ENCODE assay signal across 8 cellular contexts in genomic region chr10:95290801-95291633, GRCh38. TPM values are rescaled to one million over a fixed set of nuclear protein-coding genes. Genes with fewer than 3 reads are reported as not detected.
DNase-seq lines count a peak whose midpoint lies in the region; ATAC-seq, FAIRE-seq and TF ChIP-seq lines count a peak whose summit lies in the region.

PDLIM1 (minus strand) TSS chr10:95291003; CDS start chr10:95290915, 88 bp downstream.

- no peaks in the 10 kb centered on the region for H3K36me3 Mint-ChIP-seq in activated CD4-positive, alpha-beta T cell treated with anti-CD3 and anti-CD28 coated beads, Interleukin-2, amount 10 ng/mL, durations not matched to agents 24 days and 14 days (ENCODE audit: low read depth)

- peaks cover 40% of the 10 kb centered on the region for H3K27me3 Mint-ChIP-seq in activated CD4-positive, alpha-beta T cell treated with anti-CD3 and anti-CD28 coated beads, Interleukin-2, amount 10 ng/mL, durations not matched to agents 24 days and 14 days

- H3K9me3 Mint-ChIP-seq in activated CD4-positive, alpha-beta T cell treated with anti-CD3 and anti-CD28 coated beads, Interleukin-2, amount 10 ng/mL, durations not matched to agents 24 days and 14 days: no peaks in the 10 kb centered on the region

- no peaks in the 10 kb centered on the region for H3K9me3 ChIP-seq in esophagus (ENCODE audit: control insufficient read depth in 2 of 2, insufficient read depth in 1 of 2, low read depth in 1 of 2, low read length in 1 of 2)
- H3K9me3 ChIP-seq in aorta (ENCODE audit: control insufficient read depth, low read length): no peaks in the 10 kb centered on the region

- TF ChIP-seq POLR2A in GM12891 (IDR thresholded peaks at IDR 0.05; ENCODE audit: low read depth, low read length): peak; percentile 28

- 6 to 8% methylated on average over 53 to 82 of the region's 82 CpGs for WGBS in esophagus, 2 donors
- WGBS in aorta, 2 donors: 7 to 9% methylated on average over 52 to 82 of the region's 82 CpGs

- intact Hi-C loops in activated CD4-positive, alpha-beta T cell treated with anti-CD3 and anti-CD28 coated beads, Interleukin-2, amount 10 ng/mL, durations not matched to agents 24 days and 14 days (cut with micrococcal nuclease): loop anchor here (2.0 kb wide), 1 partner anchor 46 kb away; no protein-coding TSS in a partner anchor
- intact Hi-C loops in aorta (cut with DNase I): no loop called here

- peak; percentile 54 for FAIRE-seq in GM12891 (lab: Jason Lieb, UNC)

- peak within 1 kb of the TSS; percentile 81 for H3K4me3 Mint-ChIP-seq in activated CD4-positive, alpha-beta T cell treated with anti-CD3 and anti-CD28 coated beads, Interleukin-2, amount 10 ng/mL, durations not matched to agents 24 days and 14 days

- H3K27ac Mint-ChIP-seq in activated CD4-positive, alpha-beta T cell treated with anti-CD3 and anti-CD28 coated beads, Interleukin-2, amount 10 ng/mL, durations not matched to agents 24 days and 14 days: peak within 1 kb of the TSS; percentile 71

- H3K4me1 Mint-ChIP-seq in activated CD4-positive, alpha-beta T cell treated with anti-CD3 and anti-CD28 coated beads, Interleukin-2, amount 10 ng/mL, durations not matched to agents 24 days and 14 days: peaks cover 33% of the 10 kb centered on the region

- ATAC-seq in HG02678 (IDR thresholded peaks at IDR 0.05; ENCODE audit: unreplicated experiment) (peak; percentile 43), aorta (ENCODE audit: low FRiP score) (peak; percentile 90)

- H3K4me3 ChIP-seq in esophagus (ENCODE audit: low read depth in 1 of 2, low read length in 2 of 2) (peak within 1 kb of the TSS; percentile 71 to 97), aorta (ENCODE audit: low read length in 2 of 2) (peak within 1 kb of the TSS; percentile 85 to 94)

- H3K27ac ChIP-seq in esophagus (ENCODE audit: low read depth in 2 of 2, low read length in 1 of 2): peak within 1 kb of the TSS; percentile 84 to 85
- peak within 1 kb of the TSS in 1 of 2 donors; percentile 85 for H3K27ac ChIP-seq in aorta (ENCODE audit: low read depth in 1 of 2, low read length in 2 of 2)

- H3K36me3 ChIP-seq in esophagus (ENCODE audit: control insufficient read depth in 2 of 2, insufficient read depth in 2 of 2, low read length in 1 of 2) (no peaks in the 10 kb centered on the region), aorta (ENCODE audit: control insufficient read depth in 1 of 2, insufficient read depth in 2 of 2, low read length in 1 of 2) (no peaks in the 10 kb centered on the region)

- H3K27me3 ChIP-seq in esophagus (ENCODE audit: control insufficient read depth in 1 of 2, insufficient read depth in 2 of 2, low read length in 2 of 2): no peaks in the 10 kb centered on the region
- no peaks in the 10 kb centered on the region for H3K27me3 ChIP-seq in aorta (ENCODE audit: control insufficient read depth in 1 of 2, insufficient read depth in 2 of 2, low read length in 1 of 2)

- no peak for DNase-seq in A172 (ENCODE audit: low spot score)
- DNase-seq in GM12891 (ENCODE audit: insufficient read length, low spot score): peak; percentile 73
- peak; percentile 67 for DNase-seq in NCI-H146 (lab: John Stamatoyannopoulos, UW)
- DNase-seq in activated CD4-positive, alpha-beta T cell treated with anti-CD3 and anti-CD28 coated beads, Interleukin-2, amount 10 ng/mL, durations not matched to agents 24 days and 14 days: peak; percentile 89
- DNase-seq in myocyte (ENCODE audit: low read depth): peak; percentile 47
- DNase-seq in aorta: peak; percentile 84 to 94

- peaks cover 11 to 22% of the 10 kb centered on the region in 2 donors for H3K4me1 ChIP-seq in esophagus (ENCODE audit: control insufficient read depth in 2 of 2, insufficient read depth in 2 of 2, low read length in 1 of 2)
- peaks cover 2 to 4% of the 10 kb centered on the region in 2 donors for H3K4me1 ChIP-seq in aorta (ENCODE audit: control insufficient read depth in 1 of 2, insufficient read depth in 2 of 2, low read length in 2 of 2)

TF ChIP-seq in GM12891, 5 proteins besides CTCF, POLR2A, EP300 and RAD21:
- TF ChIP-seq POLR2AphosphoS5 (IDR thresholded peaks at IDR 0.05; ENCODE audit: low read depth, low read length): peak; percentile 54
- TF ChIP-seq TAF1 (IDR thresholded peaks at IDR 0.05; ENCODE audit: low read depth, low read length): peak; percentile 63
- no peak for TF ChIP-seq SPI1 (IDR thresholded peaks at IDR 0.05; ENCODE audit: low read depth, low read length)
- TF ChIP-seq PAX5 (IDR thresholded peaks at IDR 0.05; ENCODE audit: insufficient read depth, low read length, severe bottlenecking): no peak
- no peak for TF ChIP-seq POU2F2 (IDR thresholded peaks at IDR 0.05; ENCODE audit: low read depth, low read length)

RNA-seq across cellular contexts. Expression of gene PDLIM1, which starts in this region (rescaled TPM):
- 18.9 and 20.9 TPM in 2 replicates for total RNA-seq in A172 (2014; rRNA removed; shearing (Covaris generic))
- polyA plus RNA-seq in GM12891 (2012; ENCODE audit: low read depth, missing spikeins): 569 TPM
- total RNA-seq in activated CD4-positive, alpha-beta T cell treated with anti-CD3 and anti-CD28 coated beads, Interleukin-2, amount 10 ng/mL, durations not matched to agents 24 days and 14 days: 3.1 and 3.2 TPM in 2 replicates
- polyA plus RNA-seq in esophagus (100 to 1,000 TPM in 1 of 2 donors, 10 to 100 TPM in 1; 79.9 to 117 TPM), aorta (100 to 1,000 TPM; 159 to 232 TPM)
- total RNA-seq in myocyte (2.1 and 3.9 TPM in 2 replicates), aorta (100 to 1,000 TPM; 243 to 273 TPM)
- polyA plus RNA-seq in myocyte (2012): 213 TPM

Comparison
In these comparisons a context has a peak if more than half of its experiments do, and no peak if none do; other contexts are left out.
1. RNA of gene PDLIM1 (total RNA-seq): 243 to 273 TPM in aorta; 18.9 to 20.9 TPM in A172, 2.1 to 3.9 TPM in myocyte and 3.1 to 3.2 TPM in activated CD4-positive, alpha-beta T cell treated with anti-CD3 and anti-CD28 coated beads, Interleukin-2, amount 10 ng/mL, durations not matched to agents 24 days and 14 days; every median in the first group is over 10 times any median in the second.